10 cellular contexts compared by ENCODE assay signal in genomic region chr4:57131849-57132745, GRCh38. TPM values are rescaled to one million over a fixed set of nuclear protein-coding genes. Genes with fewer than 3 reads are reported as not detected.
DNase-seq lines count a peak whose midpoint lies in the region; ATAC-seq lines count a peak whose summit lies in the region.
"Had no signal": no experiment of that assay in that cellular context is flagged by ENCODE, and none has a peak within 500 bp of the region (broad histone marks: within the 10 kb centered on the region; RNA-seq: fewer than 3 reads in every experiment).

No MANE protein-coding gene starts in this region.

- H3K27ac ChIP-seq in mesendoderm (ENCODE audit: low read depth, low read length) = no peak overlapping the region

- H3K4me1 Mint-ChIP-seq in stimulated activated naive CD8-positive, alpha-beta T cell treated with anti-CD3 and anti-CD28 coated beads, Interleukin-15, amount 100 ng/mL, for 72 hours = no peaks in the 10 kb centered on the region
- H3K4me1 Mint-ChIP-seq: B cell had no signal

- no peak overlapping the region for H2BK120ac ChIP-seq in mesendoderm (ENCODE audit: low read depth, low read length)

- no peak overlapping the region for H3K4me3 ChIP-seq in mesendoderm (ENCODE audit: low read length)

- H3K4me3 Mint-ChIP-seq in stimulated activated naive CD8-positive, alpha-beta T cell treated with anti-CD3 and anti-CD28 coated beads, Interleukin-15, amount 100 ng/mL, for 72 hours = no peak overlapping the region
- H3K4me3 Mint-ChIP-seq: B cell had no signal

- no peak overlapping the region for H2AK5ac ChIP-seq in mesendoderm (ENCODE audit: low read length)

- H2BK15ac ChIP-seq in mesendoderm (replicated peaks; ENCODE audit: low read depth) = no peak overlapping the region

- H3K9ac ChIP-seq in mesendoderm (ENCODE audit: low read length) = no peak overlapping the region

- ATAC-seq in HG02759 (IDR thresholded peaks at IDR 0.05; ENCODE audit: unreplicated experiment) (no peak), GM21447 (IDR thresholded peaks at IDR 0.05; ENCODE audit: unreplicated experiment) (no peak)
- no peak for ATAC-seq in stimulated activated naive CD8-positive, alpha-beta T cell treated with anti-CD3 and anti-CD28 coated beads, Interleukin-15, amount 100 ng/mL, for 72 hours

- no peaks in the 10 kb centered on the region for H3K4me1 ChIP-seq in mesendoderm (ENCODE audit: control insufficient read depth, low read depth, low read length)

- peaks cover 8% of the 10 kb centered on the region for H3K27me3 Mint-ChIP-seq in stimulated activated naive CD8-positive, alpha-beta T cell treated with anti-CD3 and anti-CD28 coated beads, Interleukin-15, amount 100 ng/mL, for 72 hours

- no peak overlapping the region for H4K8ac ChIP-seq in mesendoderm (ENCODE audit: low read depth, low read length)

- H3K4me2 ChIP-seq in mesendoderm (ENCODE audit: low read length) = no peak overlapping the region

- H3K56ac ChIP-seq in mesendoderm (ENCODE audit: low read length) = no peak overlapping the region

- WGBS in mesendoderm (ENCODE audit: extremely low coverage, insufficient coverage, low lambda C conversion rate) = no CpG with 5 or more reads among the region's 7 CpGs

- no peak overlapping the region for H3K27ac Mint-ChIP-seq in stimulated activated naive CD8-positive, alpha-beta T cell treated with anti-CD3 and anti-CD28 coated beads, Interleukin-15, amount 100 ng/mL, for 72 hours
- H3K27ac Mint-ChIP-seq: B cell had no signal

- no peaks in the 10 kb centered on the region for H3K79me2 ChIP-seq in mesendoderm (ENCODE audit: control insufficient read depth, insufficient read depth, low read length)

- H3K36me3 ChIP-seq in mesendoderm (ENCODE audit: control insufficient read depth, insufficient read depth, low read length) = no peaks in the 10 kb centered on the region

- no peak overlapping the region for H4K5ac ChIP-seq in mesendoderm (ENCODE audit: low read length)

- no peak overlapping the region for H3K4ac ChIP-seq in mesendoderm (ENCODE audit: low read depth, low read length)

- no peak overlapping the region for H2BK5ac ChIP-seq in mesendoderm (ENCODE audit: low read length)

- H3K79me1 ChIP-seq in mesendoderm (ENCODE audit: low read length) = no peaks in the 10 kb centered on the region

- no peaks in the 10 kb centered on the region for H3K27me3 ChIP-seq in mesendoderm (ENCODE audit: insufficient read depth, low read length, poor library complexity)

- H3K9me3 Mint-ChIP-seq in stimulated activated naive CD8-positive, alpha-beta T cell treated with anti-CD3 and anti-CD28 coated beads, Interleukin-15, amount 100 ng/mL, for 72 hours = peaks cover 2 to 15% of the 10 kb centered on the region in 2 donors

- no peak overlapping the region for H3K23ac ChIP-seq in mesendoderm (ENCODE audit: low read length)

- peak; percentile 12 for DNase-seq in AG08395 (ENCODE audit: low spot score)
- DNase-seq in NCI-H1694 (lab: John Stamatoyannopoulos, UW) = peak; percentile 13
- DNase-seq in cerebellar cortex (ENCODE audit: low spot score) = peak; percentile 6
- DNase-seq in mesendoderm = peak; percentile 22
- DNase-seq in foreskin melanocyte = no peak
- no peak for DNase-seq in stimulated activated naive CD8-positive, alpha-beta T cell treated with anti-CD3 and anti-CD28 coated beads, Interleukin-15, amount 100 ng/mL, for 72 hours
- DNase-seq: effector CD8-positive, alpha-beta T cell had no signal

- H3K18ac ChIP-seq in mesendoderm (ENCODE audit: low read length) = no peak overlapping the region

RNA-seq across cellular contexts. Expression of gene IGFBP7, which starts 21.9 kb away (rescaled TPM):
- 3.1 TPM for polyA plus RNA-seq in mesendoderm (2013, experiment 1 of 2)
- polyA plus RNA-seq in mesendoderm (2013, experiment 2 of 2) = 3.3 TPM

Comparison
In these comparisons a context has a peak if more than half of its experiments do, and no peak if none do; other contexts are left out.
1. DNase-seq: peak in AG08395 (single experiment), NCI-H1694 (single experiment), cerebellar cortex (single experiment) and mesendoderm (single experiment); none in foreskin melanocyte (single experiment) and stimulated activated naive CD8-positive, alpha-beta T cell treated with anti-CD3 and anti-CD28 coated beads, Interleukin-15, amount 100 ng/mL, for 72 hours (0 of 2).